1 cellular context compared by ENCODE assay signal in genomic region chr13:23319915-23320224, GRCh38.
TF ChIP-seq lines count a peak whose summit lies in the region.

No MANE protein-coding gene starts in this region.

TF ChIP-seq in endothelial cell of umbilical vein, 7 proteins besides CTCF, POLR2A, EP300 and RAD21 (continued from another document):
- TF ChIP-seq MAX (IDR thresholded peaks at IDR 0.05; ENCODE audit: insufficient read depth, insufficient read length), result no peak
